In the genomic region with DNA sequence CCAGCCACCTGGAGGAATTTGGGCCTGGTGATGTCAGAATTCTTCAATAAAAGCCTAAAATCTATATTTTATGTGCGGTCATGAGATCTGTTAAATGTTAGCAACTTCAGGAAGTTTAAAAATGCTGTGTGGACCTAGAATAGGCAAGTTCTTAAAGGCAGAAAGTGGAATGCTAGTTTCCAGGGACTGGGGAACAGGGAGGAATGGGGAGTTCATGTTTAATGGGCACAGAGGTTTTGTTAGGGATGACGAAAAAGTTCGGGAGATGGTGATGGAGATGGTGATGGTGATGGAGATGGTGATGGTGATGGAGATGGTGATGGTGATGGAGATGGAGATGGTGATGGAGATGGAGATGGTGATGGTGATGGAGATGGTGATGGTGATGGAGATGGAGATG, we compare ENCODE assay signal across 22 cellular contexts.
"Had no signal": no experiment of that assay in that cellular context is flagged by ENCODE, and none has a peak within 500 bp of the region (broad histone marks: within the 10 kb centered on the region; RNA-seq: fewer than 3 reads in every experiment).

No MANE protein-coding gene starts in this region.

- H3K36me3 Mint-ChIP-seq: naive B cell had no signal

- H3K27me3 ChIP-seq: heart left ventricle, neutrophil, right lobe of liver, spleen had no signal

- FAIRE-seq: frontal cortex had no signal

- H3K4me1 ChIP-seq: heart left ventricle, psoas muscle, right lobe of liver, spleen had no signal

- H3K27ac Mint-ChIP-seq: nephron progenitor cell; stimulated activated naive B cell treated with anti-CD40 and anti-IgM and Interleukin-4, amounts not matched to agents 10 μg/mL and 1 μg/mL and 100 μg/mL, for 72 hours had no signal

- H3K4me3 Mint-ChIP-seq: nephron progenitor cell; stimulated activated naive B cell treated with anti-CD40 and anti-IgM and Interleukin-4, amounts not matched to agents 10 μg/mL and 1 μg/mL and 100 μg/mL, for 72 hours had no signal

- H3K27me3 Mint-ChIP-seq: naive B cell; stimulated activated naive B cell treated with anti-CD40 and anti-IgM and Interleukin-4, amounts not matched to agents 10 μg/mL and 1 μg/mL and 100 μg/mL, for 72 hours had no signal

- H3K4me3 ChIP-seq: coronary artery, heart left ventricle, lung, psoas muscle, right lobe of liver, spleen had no signal

- ATAC-seq: esophagus mucosa; heart left ventricle; left ventricle myocardium superior; psoas muscle; stimulated activated naive B cell treated with anti-CD40 and anti-IgM and Interleukin-4, amounts not matched to agents 10 μg/mL and 1 μg/mL and 100 μg/mL, for 72 hours had no signal

- DNase-seq: effector CD4-positive, alpha-beta T cell; heart left ventricle; hippocampal formation; left colon; left ventricle myocardium superior; mesenchymal stem cell; naive B cell; nephron progenitor cell; psoas muscle; retina; right lobe of liver; spleen; stimulated activated CD4-positive, alpha-beta T cell treated with anti-CD3 and anti-CD28 coated beads, Interleukin-15, amount 100 ng/mL, for 24 hours; stimulated activated CD4-positive, alpha-beta T cell treated with anti-CD3 and anti-CD28 coated beads, Interleukin-1b, Interleukin-23, amount 100 ng/mL, for 48 hours; stimulated activated CD4-positive, alpha-beta T cell treated with anti-CD3 and anti-CD28 coated beads, Interleukin-4, amount 100 ng/mL, for 24 hours; stimulated activated naive B cell treated with anti-CD40 and anti-IgM and Interleukin-4, amounts not matched to agents 10 μg/mL and 1 μg/mL and 100 μg/mL, for 72 hours; trophoblast cell had no signal

- H3K27ac ChIP-seq: coronary artery, heart left ventricle, neutrophil, psoas muscle, right lobe of liver, spleen had no signal

- H3K9me3 ChIP-seq: heart left ventricle, neutrophil, psoas muscle, right lobe of liver had no signal

- H3K4me1 Mint-ChIP-seq: naive B cell; nephron progenitor cell; stimulated activated naive B cell treated with anti-CD40 and anti-IgM and Interleukin-4, amounts not matched to agents 10 μg/mL and 1 μg/mL and 100 μg/mL, for 72 hours had no signal
